22 cellular contexts compared by ENCODE assay signal in the genomic region with DNA sequence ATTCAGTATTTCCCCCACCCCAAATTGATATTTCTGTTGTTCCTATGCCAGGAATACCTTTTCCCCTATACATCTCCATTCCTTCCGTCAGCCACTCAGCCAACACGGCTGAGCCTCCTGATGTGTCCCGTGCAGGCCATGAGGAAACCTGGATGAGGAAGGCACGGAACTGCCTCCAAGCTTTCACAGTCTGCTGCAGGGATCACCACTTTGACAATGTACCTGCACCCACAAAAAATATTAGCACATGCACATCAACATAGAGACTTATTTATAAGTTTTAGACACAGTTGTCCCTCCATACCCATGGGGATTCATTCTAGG.
DNase-seq lines count a peak whose midpoint lies in the region; ATAC-seq and TF ChIP-seq lines count a peak whose summit lies in the region.
"Had no signal": no experiment of that assay in that cellular context is flagged by ENCODE, and none has a peak within 500 bp of the region (broad histone marks: within the 10 kb centered on the region; RNA-seq: fewer than 3 reads in every experiment).

No MANE protein-coding gene starts in this region.

- peaks cover 39% of the 10 kb centered on the region for H3K4me1 Mint-ChIP-seq in stimulated activated naive CD8-positive, alpha-beta T cell treated with anti-CD3 and anti-CD28 coated beads, Interleukin-15, Interleukin-2, amounts not matched to agents 100 ng/mL and 50 ng/mL, for 24 hours (ENCODE audit: low read depth)
- peaks cover 14% of the 10 kb centered on the region for H3K4me1 Mint-ChIP-seq in activated CD8-positive, alpha-beta T cell treated with anti-CD3 and anti-CD28 coated beads, Interleukin-2, amount 10 ng/mL, durations not matched to agents 7 days and 5 days (ENCODE audit: low read depth)

- no peaks in the 10 kb centered on the region for H3K9me3 ChIP-seq in tibial artery
- H3K9me3 ChIP-seq: pancreas had no signal

- H3K9me3 Mint-ChIP-seq in stimulated activated naive CD8-positive, alpha-beta T cell treated with anti-CD3 and anti-CD28 coated beads, Interleukin-15, Interleukin-2, amounts not matched to agents 100 ng/mL and 50 ng/mL, for 24 hours: no peaks in the 10 kb centered on the region
- no peaks in the 10 kb centered on the region for H3K9me3 Mint-ChIP-seq in activated CD8-positive, alpha-beta T cell treated with anti-CD3 and anti-CD28 coated beads, Interleukin-2, amount 10 ng/mL, durations not matched to agents 7 days and 5 days (ENCODE audit: insufficient read depth)
- H3K9me3 Mint-ChIP-seq: activated B cell treated with CpG ODN at 0.5 μM for 24 hours, CD14-positive monocyte, GM23338 had no signal

- intact Hi-C loops in tibial artery (cut with DNase I; ENCODE audit: low total_unique reads): no loop called here

- H3K4me1 ChIP-seq in foreskin keratinocyte: peaks cover 38% of the 10 kb centered on the region
- H3K4me1 ChIP-seq in tibial artery: peaks cover 0 to 59% (median 20%) of the 10 kb centered on the region in 4 donors
- H3K4me1 ChIP-seq: pancreas had no signal

- no peaks in the 10 kb centered on the region for H3K36me3 ChIP-seq in tibial artery
- H3K36me3 ChIP-seq: pancreas had no signal

- H3K4me3 ChIP-seq in tibial artery: no peak overlapping the region
- H3K4me3 ChIP-seq: GM23338, pancreas had no signal

- CTCF ChIA-PET in activated CD8-positive, alpha-beta T cell treated with anti-CD3 and anti-CD28 coated beads, Interleukin-2, amount 10 ng/mL, durations not matched to agents 7 days and 5 days (lab: Charles Lee): interaction anchor here (0.6 kb wide), 1 partner anchor 107 kb away, joined by 3 read pairs; no protein-coding TSS in a partner anchor

- H3K36me3 Mint-ChIP-seq in stimulated activated naive CD8-positive, alpha-beta T cell treated with anti-CD3 and anti-CD28 coated beads, Interleukin-15, Interleukin-2, amounts not matched to agents 100 ng/mL and 50 ng/mL, for 24 hours (ENCODE audit: low read depth): no peaks in the 10 kb centered on the region
- H3K36me3 Mint-ChIP-seq in activated CD8-positive, alpha-beta T cell treated with anti-CD3 and anti-CD28 coated beads, Interleukin-2, amount 10 ng/mL, durations not matched to agents 7 days and 5 days (ENCODE audit: low read depth): no peaks in the 10 kb centered on the region
- H3K36me3 Mint-ChIP-seq: brain, CD14-positive monocyte had no signal

- H3K4me3 Mint-ChIP-seq in stimulated activated naive CD8-positive, alpha-beta T cell treated with anti-CD3 and anti-CD28 coated beads, Interleukin-15, Interleukin-2, amounts not matched to agents 100 ng/mL and 50 ng/mL, for 24 hours: no peak overlapping the region
- H3K4me3 Mint-ChIP-seq in activated CD8-positive, alpha-beta T cell treated with anti-CD3 and anti-CD28 coated beads, Interleukin-2, amount 10 ng/mL, durations not matched to agents 7 days and 5 days: no peak overlapping the region
- H3K4me3 Mint-ChIP-seq: brain, CD14-positive monocyte, GM23338 had no signal

- no peak for TF ChIP-seq CTCF in foreskin keratinocyte (conservative IDR thresholded peaks at IDR 0.05)
- TF ChIP-seq CTCF in tibial artery (IDR thresholded peaks at IDR 0.05): no peak

- DNase-seq in stimulated activated naive CD8-positive, alpha-beta T cell treated with anti-CD3 and anti-CD28 coated beads, Interleukin-15, Interleukin-2, amounts not matched to agents 100 U/mL and 50 U/mL, for 24 hours: no peak
- DNase-seq in activated CD8-positive, alpha-beta T cell treated with anti-CD3 and anti-CD28 coated beads, Interleukin-2, amount 10 ng/mL, durations not matched to agents 7 days and 5 days: no peak
- no peak for DNase-seq in foreskin keratinocyte
- peak in 1 of 2 donors; percentile 24 for DNase-seq in tibial artery
- DNase-seq in SIG-M5 treated with dmso at 0.1 percent for 504 hours (lab: John Stamatoyannopoulos, UW; ENCODE audit: unreplicated experiment): no peak
- no peak for DNase-seq in COLO668 (lab: John Stamatoyannopoulos, UW; ENCODE audit: unreplicated experiment)
- DNase-seq: ACHN; activated B cell treated with CpG ODN at 0.5 μM for 24 hours; DMS153; GDM1; kidney glomerular epithelial cell; NCI-H1092; NCI-H2029; NCI-H446; pancreas; right cardiac atrium; stimulated activated CD8-positive, alpha-beta memory T cell treated with anti-CD3 and anti-CD28 coated beads, Interleukin-4, amount 100 ng/mL, for 48 hours had no signal

- H3K27ac Mint-ChIP-seq in stimulated activated naive CD8-positive, alpha-beta T cell treated with anti-CD3 and anti-CD28 coated beads, Interleukin-15, Interleukin-2, amounts not matched to agents 100 ng/mL and 50 ng/mL, for 24 hours: peak overlapping the region; percentile 96
- H3K27ac Mint-ChIP-seq in activated CD8-positive, alpha-beta T cell treated with anti-CD3 and anti-CD28 coated beads, Interleukin-2, amount 10 ng/mL, durations not matched to agents 7 days and 5 days: peak overlapping the region; percentile 9
- H3K27ac Mint-ChIP-seq: GM23338 had no signal

- no peaks in the 10 kb centered on the region for H3K27me3 Mint-ChIP-seq in stimulated activated naive CD8-positive, alpha-beta T cell treated with anti-CD3 and anti-CD28 coated beads, Interleukin-15, Interleukin-2, amounts not matched to agents 100 ng/mL and 50 ng/mL, for 24 hours
- no peaks in the 10 kb centered on the region for H3K27me3 Mint-ChIP-seq in activated CD8-positive, alpha-beta T cell treated with anti-CD3 and anti-CD28 coated beads, Interleukin-2, amount 10 ng/mL, durations not matched to agents 7 days and 5 days (ENCODE audit: low read depth)
- H3K27me3 Mint-ChIP-seq: activated B cell treated with CpG ODN at 0.5 μM for 24 hours had no signal

- H3K27ac ChIP-seq in foreskin keratinocyte (no peak overlapping the region), tibial artery (peak overlapping the region; percentile 74 to 78)
- H3K27ac ChIP-seq: pancreas had no signal

- H3K27me3 ChIP-seq in foreskin keratinocyte (no peaks in the 10 kb centered on the region), tibial artery (no peaks in the 10 kb centered on the region)
- H3K27me3 ChIP-seq: pancreas had no signal

- ATAC-seq in stimulated activated naive CD8-positive, alpha-beta T cell treated with anti-CD3 and anti-CD28 coated beads, Interleukin-15, Interleukin-2, amounts not matched to agents 100 U/mL and 50 U/mL, for 24 hours: no peak
- no peak for ATAC-seq in activated CD8-positive, alpha-beta T cell treated with anti-CD3 and anti-CD28 coated beads, Interleukin-2, amount 10 ng/mL, durations not matched to agents 7 days and 5 days
- peak; percentile 52 for ATAC-seq in foreskin keratinocyte
- no peak for ATAC-seq in GM19328 (IDR thresholded peaks at IDR 0.05; ENCODE audit: unreplicated experiment)
- ATAC-seq: GM23338, pancreas had no signal

- POLR2A ChIA-PET in activated CD8-positive, alpha-beta T cell treated with anti-CD3 and anti-CD28 coated beads, Interleukin-2, amount 10 ng/mL, durations not matched to agents 7 days and 5 days (lab: Charles Lee): no interaction called here
